1 cellular context compared by ENCODE assay signal in the genomic region with DNA sequence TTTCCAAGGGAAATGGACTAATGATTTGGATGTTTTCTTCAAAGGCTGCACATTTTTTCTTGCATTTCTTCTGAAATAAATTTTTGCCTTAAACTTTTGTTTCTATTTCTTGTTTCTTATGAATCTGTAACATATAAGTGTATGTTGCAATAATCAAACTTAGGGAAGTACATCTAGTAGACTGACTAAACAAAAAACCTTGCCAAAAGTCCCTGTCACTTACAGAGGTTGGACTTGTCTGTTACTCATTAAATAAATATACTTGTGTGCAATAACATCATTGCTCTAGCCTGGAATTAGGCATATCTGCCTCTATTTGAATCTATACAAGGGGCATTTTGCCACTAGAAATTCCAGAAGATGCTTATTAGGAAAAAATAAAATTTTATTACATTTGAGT.
TF ChIP-seq lines count a peak whose summit lies in the region.

No MANE protein-coding gene starts in this region.

TF ChIP-seq in K562, 482 proteins besides CTCF, POLR2A, EP300 and RAD21 (continued from another document):
- TF ChIP-seq CEBPB (tag; IDR thresholded peaks at IDR 0.05) (0 out of 2 replicates have a peak, but pooled peaks have one; percentile 43), CEBPG (CRISPR knock-in tag; IDR thresholded peaks at IDR 0.05) (no peak), CEBPG (tag; conservative IDR thresholded peaks at IDR 0.05 in 1 of 2, IDR thresholded peaks at IDR 0.05 in 1 of 2) (peak; percentile 15 to 36; a peak in 1 of 4 replicates), CHD1 (IDR thresholded peaks at IDR 0.05; ENCODE audit: low read length) (no peak)
